ENCODE assay signal across 1 cellular context in genomic region chr22:21108379-21109115, GRCh38.
TF ChIP-seq lines count a peak whose summit lies in the region.

No MANE protein-coding gene starts in this region.

TF ChIP-seq in K562, 482 proteins besides CTCF, POLR2A, EP300 and RAD21 (continued from another document):
- TF ChIP-seq XRCC3 (IDR thresholded peaks at IDR 0.05) (peak; percentile 61; the same call in 1 of the 2 replicates), TEAD1 (CRISPR knock-in tag; IDR thresholded peaks at IDR 0.05) (peak in 1 of 2 experiments; percentile 59; a peak in 1 of 4 replicates), TEAD4 (IDR thresholded peaks at IDR 0.05; ENCODE audit: low read length) (no peak), TEAD4 (CRISPR knock-in tag; IDR thresholded peaks at IDR 0.05; ENCODE audit: borderline replicate concordance) (no peak), POLR2H (tag; IDR thresholded peaks at IDR 0.05; ENCODE audit: low read depth) (peak; percentile 80)
